Comparison of ENCODE assay signal across 11 cellular contexts in genomic region chr3:64266983-64267382, GRCh38. TPM values are rescaled to one million over a fixed set of nuclear protein-coding genes. Genes with fewer than 3 reads are reported as not detected.
DNase-seq lines count a peak whose midpoint lies in the region; ATAC-seq and TF ChIP-seq lines count a peak whose summit lies in the region.
"Had no signal": no experiment of that assay in that cellular context is flagged by ENCODE, and none has a peak within 500 bp of the region (broad histone marks: within the 10 kb centered on the region; RNA-seq: fewer than 3 reads in every experiment).

No MANE protein-coding gene starts in this region.

- no peaks in the 10 kb centered on the region for H3K36me3 ChIP-seq in GM23248 (ENCODE audit: low read depth)
- no peaks in the 10 kb centered on the region for H3K36me3 ChIP-seq in sigmoid colon

- H2AFZ ChIP-seq in GM23248 = peak overlapping the region; percentile 72

- H3K4me1 ChIP-seq in GM23248 (ENCODE audit: insufficient read depth) (peaks cover 22% of the 10 kb centered on the region), sigmoid colon (peaks cover 0 to 46% (median 37%) of the 10 kb centered on the region in 4 donors)

- in situ Hi-C loops in GM23248 (cut with MboI) = loop anchor here (25.0 kb wide), 1 partner anchor 230 kb away; no protein-coding TSS in a partner anchor

- no peaks in the 10 kb centered on the region for H3K27me3 ChIP-seq in GM23248 (replicated peaks; ENCODE audit: insufficient read depth)
- H3K27me3 ChIP-seq in sigmoid colon = no peaks in the 10 kb centered on the region

- H3K4me2 ChIP-seq in GM23248 (ENCODE audit: unreplicated experiment) = peak overlapping the region; percentile 94

- peak overlapping the region; percentile 91 for H3K4me3 ChIP-seq in GM23248
- H3K4me3 ChIP-seq in iPS-11a (ENCODE audit: low read depth, low read length) = peak overlapping the region; percentile 25
- H3K4me3 ChIP-seq in sigmoid colon = peak overlapping the region; percentile 74 to 91 (median 80)

- H3K27ac ChIP-seq in GM23248 (peak overlapping the region; percentile 82), sigmoid colon (peak overlapping the region; percentile 92 to 97 (median 94))

- H3K79me2 ChIP-seq in GM23248 (ENCODE audit: insufficient read depth) = peaks cover 55% of the 10 kb centered on the region

- H3K9me2 ChIP-seq in GM23248 (ENCODE audit: insufficient read depth) = no peaks in the 10 kb centered on the region

- H4K20me1 ChIP-seq in GM23248 (ENCODE audit: insufficient read depth) = no peaks in the 10 kb centered on the region

- TF ChIP-seq CTCF in sigmoid colon (IDR thresholded peaks at IDR 0.05) = no peak

- intact Hi-C loops in sigmoid colon (cut with DNase I) = loop anchor here (2.0 to 10.0 kb wide), 5 partner anchors 54 to 218 kb away; no protein-coding TSS in a partner anchor

- ATAC-seq in HG03469 (IDR thresholded peaks at IDR 0.05; ENCODE audit: unreplicated experiment) (no peak), GM18907 (IDR thresholded peaks at IDR 0.05; ENCODE audit: unreplicated experiment) (no peak), GM21529 (IDR thresholded peaks at IDR 0.05; ENCODE audit: unreplicated experiment) (no peak)
- ATAC-seq: activated naive CD8-positive, alpha-beta T cell treated with anti-CD3 and anti-CD28 coated beads, Interleukin-2, amount 50 U/mL, for 24 hours; left colon had no signal

- no peak for TF ChIP-seq EP300 in sigmoid colon (IDR thresholded peaks at IDR 0.05)

- H3F3A ChIP-seq in GM23248 (ENCODE audit: insufficient read depth) = peaks cover 41% of the 10 kb centered on the region

- H3K9me3 ChIP-seq in GM23248 (ENCODE audit: low read depth) = no peaks in the 10 kb centered on the region
- no peaks in the 10 kb centered on the region for H3K9me3 ChIP-seq in sigmoid colon

- WGBS in GM23248 (ENCODE audit: low coverage in 1 of 2, low lambda C conversion rate in 2 of 2, missing lambda C conversion rate in 2 of 2), 2 experiments = 2% methylated on average over 2 of the region's 2 CpGs
- WGBS in sigmoid colon, 2 donors = 69 to 78% methylated on average over 2 of the region's 2 CpGs

- TF ChIP-seq POLR2A in sigmoid colon (IDR thresholded peaks at IDR 0.05) = no peak

- DNase-seq in GM23248 (peak; percentile 54), astrocyte of the hippocampus (ENCODE audit: low read depth, low spot score) (peak; percentile 28), sigmoid colon (no peak), T-helper 9 cell (no peak)
- DNase-seq: activated naive CD8-positive, alpha-beta T cell treated with anti-CD3 and anti-CD28 coated beads, Interleukin-2, amount 50 U/mL, for 24 hours; NCI-H187 had no signal

- H3K9ac ChIP-seq in GM23248 = peak overlapping the region; percentile 89

RNA-seq across cellular contexts. Expression of gene PRICKLE2, which starts 41.7 kb away (rescaled TPM):
- 19.6 and 24.8 TPM in 2 replicates for total RNA-seq in GM23248 (2014; rRNA removed; shearing (Covaris generic))
- polyA plus RNA-seq in GM23248 (2016; fragmentation: Nextera tagmentation; extraction: Ambion mirVana) (7.0 and 7.3 TPM in 2 replicates), sigmoid colon (1 to 10 TPM in 2 of 3 donors, under 1 TPM in 1; 0.69 to 3.4 (median 1.2) TPM)
- 10 to 100 TPM; 61.1 to 96.7 (median 69.9) TPM for total RNA-seq in sigmoid colon

Comparison
In these comparisons a context has a peak if more than half of its experiments do, and no peak if none do; other contexts are left out.
1. DNase-seq: peak in GM23248 (single experiment) and astrocyte of the hippocampus (single experiment); none in sigmoid colon (single experiment) and T-helper 9 cell (single experiment).
2. H3K4me3 ChIP-seq: peak in every context shown above with its lines; median percentile 91 in GM23248; 80 in sigmoid colon; 25 in iPS-11a.